In genomic region chr10:35216303-35216905, GRCh38 we compare ENCODE assay signal across 8 cellular contexts.
DNase-seq lines count a peak whose midpoint lies in the region; ATAC-seq and TF ChIP-seq lines count a peak whose summit lies in the region.

No MANE protein-coding gene starts in this region.

- no peak for TF ChIP-seq CTCF in RWPE2 (IDR thresholded peaks at IDR 0.05; ENCODE audit: poor library complexity, severe bottlenecking)
- no peak for TF ChIP-seq CTCF in epithelial cell of proximal tubule (conservative IDR thresholded peaks at IDR 0.05; ENCODE audit: low read depth, low read length)
- TF ChIP-seq CTCF in GM20000 (IDR thresholded peaks at IDR 0.05; ENCODE audit: extremely low read depth, missing control alignments) = no peak

- no peaks in the 10 kb centered on the region for H3K36me3 ChIP-seq in RWPE2 (ENCODE audit: low read depth)

- H3K27me3 ChIP-seq in RWPE2 (ENCODE audit: insufficient read depth, poor library complexity, severe bottlenecking) = no peaks in the 10 kb centered on the region

- H3K4me3 ChIP-seq in RWPE2 (ENCODE audit: severe bottlenecking) (no peak overlapping the region), epithelial cell of proximal tubule (ENCODE audit: low read depth, low read length) (peak overlapping the region; percentile 20)

- POLR2A ChIA-PET in HEK293T (lab: Yijun Ruan, JAX) = interaction anchor here (3.2 kb wide), 1 partner anchor 90 kb away, joined by 29 read pairs; the partner anchor contains the start of gene CREM

- peak; percentile 25 for DNase-seq in KG1 (lab: John Stamatoyannopoulos, UW)
- DNase-seq in RWPE2 (ENCODE audit: low spot score) = no peak
- no peak for DNase-seq in epithelial cell of proximal tubule (ENCODE audit: low read depth)
- DNase-seq in sciatic nerve (ENCODE audit: low spot score) = no peak
- DNase-seq in HEK293T (ENCODE audit: extremely low spot score) = no peak
- no peak for DNase-seq in SIG-M5 treated with dmso at 0.1 percent for 504 hours (lab: John Stamatoyannopoulos, UW; ENCODE audit: unreplicated experiment)
- DNase-seq in GM19238 (ENCODE audit: insufficient read length, low spot score) = no peak
- no peak for DNase-seq in GM20000 (ENCODE audit: low spot score)

- no peaks in the 10 kb centered on the region for H3K9me3 ChIP-seq in RWPE2 (ENCODE audit: severe bottlenecking)

- H3K27ac ChIP-seq in RWPE2 (ENCODE audit: poor library complexity, severe bottlenecking) = no peak overlapping the region

- ATAC-seq in RWPE2 (ENCODE audit: low read depth) = 0 out of 3 replicates have a peak, but pooled peaks have one; percentile 56
- ATAC-seq in sciatic nerve = peak; percentile 59

- CTCF ChIA-PET in HEK293T (lab: Yijun Ruan, JAX) = interaction anchor here (0.6 to 1.8 kb wide), 4 partner anchors 12 to 97 kb away, joined by 3 to 10 read pairs (median 6); no protein-coding TSS in a partner anchor

- H3K4me1 ChIP-seq in RWPE2 (ENCODE audit: insufficient read depth, poor library complexity, severe bottlenecking) = no peaks in the 10 kb centered on the region

- intact Hi-C loops in sciatic nerve (cut with DNase I) = no loop called here

TF ChIP-seq in HEK293T, 16 proteins besides CTCF, POLR2A, EP300 and RAD21:
- TF ChIP-seq ARNT (IDR thresholded peaks at IDR 0.05) (no peak), SUZ12 (IDR thresholded peaks at IDR 0.05) (no peak), FOXM1 (IDR thresholded peaks at IDR 0.05; ENCODE audit: borderline replicate concordance) (no peak), ELF4 (IDR thresholded peaks at IDR 0.05) (no peak), NFRKB (IDR thresholded peaks at IDR 0.05) (no peak), LEF1 (IDR thresholded peaks at IDR 0.05; ENCODE audit: borderline replicate concordance) (no peak), CTBP1 (IDR thresholded peaks at IDR 0.05; ENCODE audit: borderline replicate concordance) (no peak), L3MBTL2 (conservative IDR thresholded peaks at IDR 0.05) (no peak), FOXK2 (IDR thresholded peaks at IDR 0.05) (no peak), SP1 (IDR thresholded peaks at IDR 0.05) (no peak), TARDBP (IDR thresholded peaks at IDR 0.05) (no peak), HDGF (IDR thresholded peaks at IDR 0.05; ENCODE audit: borderline replicate concordance) (no peak), ZNF384 (IDR thresholded peaks at IDR 0.05) (no peak), PKNOX1 (IDR thresholded peaks at IDR 0.05) (no peak)
